ENCODE assay signal across 2 cellular contexts in genomic region chr19:18383622-18384021, GRCh38. TPM values are rescaled to one million over a fixed set of nuclear protein-coding genes. Genes with fewer than 3 reads are reported as not detected.
"Had no signal": no experiment of that assay in that cellular context is flagged by ENCODE, and none has a peak within 500 bp of the region (broad histone marks: within the 10 kb centered on the region; RNA-seq: fewer than 3 reads in every experiment).

No MANE protein-coding gene starts in this region.

RNA-seq across cellular contexts. Expression of gene GDF15, which starts 2.3 kb away (rescaled TPM):
- polyA plus RNA-seq: immature natural killer cell; naive thymus-derived CD4-positive, alpha-beta T cell had no signal
